Comparison of ENCODE assay signal across 20 cellular contexts in the genomic region with DNA sequence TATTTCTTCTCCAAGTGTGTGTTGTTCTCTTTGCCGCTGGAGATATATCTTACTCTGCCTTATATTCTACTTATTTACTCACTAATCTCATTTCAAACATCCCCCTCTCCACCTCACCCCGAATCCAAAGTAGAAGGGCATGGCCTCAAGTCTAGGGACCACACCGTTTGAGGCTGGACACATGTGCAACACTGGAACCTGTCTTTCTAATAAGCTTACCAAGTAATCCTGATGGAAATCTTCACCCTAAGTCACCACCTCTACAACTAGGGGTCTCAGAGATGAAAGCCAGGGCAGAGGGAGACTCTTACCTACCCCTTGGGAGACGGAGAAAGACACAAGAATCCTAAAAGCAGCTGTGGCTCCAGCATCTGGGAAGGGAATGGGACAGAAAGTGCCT. TPM values are rescaled to one million over a fixed set of nuclear protein-coding genes. Genes with fewer than 3 reads are reported as not detected.
DNase-seq lines count a peak whose midpoint lies in the region; ATAC-seq, FAIRE-seq and TF ChIP-seq lines count a peak whose summit lies in the region.
"Had no signal": no experiment of that assay in that cellular context is flagged by ENCODE, and none has a peak within 500 bp of the region (broad histone marks: within the 10 kb centered on the region; RNA-seq: fewer than 3 reads in every experiment).

No MANE protein-coding gene starts in this region.

- H4K91ac ChIP-seq in H9 (ENCODE audit: insufficient read length, low read depth, low read length) (no peak overlapping the region), H1 (replicated peaks; ENCODE audit: insufficient read length, low read length) (peak overlapping the region; percentile 13)

- H4K5ac ChIP-seq in H9 (ENCODE audit: insufficient read length, low read depth, low read length): no peak overlapping the region
- H4K5ac ChIP-seq in H1 (ENCODE audit: insufficient read length, low read depth, low read length): no peak overlapping the region

- DNase-seq in H9 (no peak), WERI-Rb-1 (peak; percentile 85), H1 (ENCODE audit: low read depth in 1 of 2, low spot score in 2 of 2) (no peak), smooth muscle cell (lab: John Stamatoyannopoulos, UW; ENCODE audit: unreplicated experiment) (no peak), NCI-H187 treated with DMSO at 0.1 percent for 48 hours (lab: John Stamatoyannopoulos, UW) (no peak), NCI-H446 treated with DMSO at 0.1 percent for 48 hours (lab: John Stamatoyannopoulos, UW) (no peak)
- DNase-seq: Calu3; CD8-positive, alpha-beta T cell; DMS 273 treated with DMSO at 0.1 percent for 48 hours; DND-41; EL; HCEC 1CT; IMR-90 had no signal

- no peak overlapping the region for H2BK120ac ChIP-seq in H9 (ENCODE audit: low read depth, low read length, poor library complexity, severe bottlenecking)
- H2BK120ac ChIP-seq in H1 (replicated peaks; ENCODE audit: low read depth, low read length): no peak overlapping the region

- TF ChIP-seq EP300 in H1 (IDR thresholded peaks at IDR 0.05; ENCODE audit: borderline replicate concordance in 1 of 2, low read depth in 2 of 2, low read length in 2 of 2): no peak

- TF ChIP-seq RAD21 in H1 (IDR thresholded peaks at IDR 0.05 in 1 of 2, conservative IDR thresholded peaks at IDR 0.05 in 1 of 2; ENCODE audit: low read depth in 2 of 2, low read length in 2 of 2): no peak

- POLR2A ChIA-PET in H1 (lab: Charles Lee; ENCODE audit: partially characterized antibody): interaction anchor here (0.6 to 7.6 kb wide), 5 partner anchors 10 to 1260 kb away, joined by 3 to 87 read pairs (median 3); no protein-coding TSS in a partner anchor

- H2BK12ac ChIP-seq in H9 (ENCODE audit: insufficient read length, low read depth, low read length): no peak overlapping the region
- no peak overlapping the region; the same call in 1 of the 2 replicates for H2BK12ac ChIP-seq in H1 (ENCODE audit: low read depth, low read length)

- H2BK15ac ChIP-seq in H9 (ENCODE audit: low read depth, low read length) (no peak overlapping the region), H1 (ENCODE audit: low read length) (no peak overlapping the region)

- H3K27ac ChIP-seq in H9 (ENCODE audit: insufficient read length, low read depth, low read length) (no peak overlapping the region), WERI-Rb-1 (peak overlapping the region; percentile 94), H1 (ENCODE audit: low read depth, low read length) (peak overlapping the region; percentile 9; the same call in 1 of the 2 replicates), smooth muscle cell (ENCODE audit: low read depth) (no peak overlapping the region)
- H3K27ac ChIP-seq: BLaER1 treated with 17β-estradiol and CSF1 and Interleukin-3, amounts not matched to agents 10 nM and 100 nM had no signal

- H3K23me2 ChIP-seq in H9 (ENCODE audit: insufficient read length, low read depth, low read length, poor library complexity, severe bottlenecking) (peaks cover 10% of the 10 kb centered on the region), H1 (ENCODE audit: low read depth, low read length) (peaks cover 3% of the 10 kb centered on the region; the same call in 1 of the 2 replicates)

- H2AFZ ChIP-seq in H9 (ENCODE audit: low read length) (no peak overlapping the region), H1 (ENCODE audit: low read length) (no peak overlapping the region), smooth muscle cell (ENCODE audit: low read depth) (no peak overlapping the region)

- H3K9me3 ChIP-seq in H9 (ENCODE audit: control insufficient read depth, low read depth, low read length) (no peaks in the 10 kb centered on the region), WERI-Rb-1 (ENCODE audit: severe bottlenecking) (no peaks in the 10 kb centered on the region), H1 (ENCODE audit: insufficient read depth in 2 of 2, low read depth in 1 of 2, low read length in 1 of 2) (no peaks in the 10 kb centered on the region), smooth muscle cell (replicated peaks; ENCODE audit: low read depth) (no peaks in the 10 kb centered on the region)

- CTCF ChIA-PET in H1 (lab: Charles Lee; ENCODE audit: partially characterized antibody): interaction anchor here (1.0 to 1.2 kb wide), 2 partner anchors 10 to 195 kb away, joined by 3 to 5 read pairs; no protein-coding TSS in a partner anchor

- H3K36me3 ChIP-seq in WERI-Rb-1 (peaks cover 80% of the 10 kb centered on the region), H1 (ENCODE audit: control insufficient read depth in 2 of 4, insufficient read depth in 4 of 4, low read length in 3 of 4) (peaks cover 0 to 26% (median 9%) of the 10 kb centered on the region in 4 experiments; a peak in 6 of 8 replicates), smooth muscle cell (ENCODE audit: low read depth) (no peaks in the 10 kb centered on the region)
- H3K36me3 ChIP-seq: BLaER1 treated with 17β-estradiol and CSF1 and Interleukin-3, amounts not matched to agents 10 nM and 100 nM had no signal

- H3K4me1 Mint-ChIP-seq in H9: peaks cover 44 to 60% of the 10 kb centered on the region in 2 experiments

- H3K4me2 ChIP-seq in H9 (ENCODE audit: insufficient read depth, insufficient read length, low read length) (no peak overlapping the region), H1 (ENCODE audit: insufficient read depth in 1 of 2, low read depth in 2 of 2, low read length in 2 of 2) (no peak overlapping the region), smooth muscle cell (peak overlapping the region; percentile 39)
- H3K4me2 ChIP-seq: BLaER1 treated with 17β-estradiol and CSF1 and Interleukin-3, amounts not matched to agents 10 nM and 100 nM had no signal

- H2AK5ac ChIP-seq in H9 (ENCODE audit: insufficient read length, low read length) (no peak overlapping the region), H1 (ENCODE audit: low read depth, low read length) (peak overlapping the region; percentile 79)

- H3K27me3 ChIP-seq in H9 (ENCODE audit: insufficient read depth, low read length) (peaks cover 1% of the 10 kb centered on the region; the same call in 1 of the 2 replicates), WERI-Rb-1 (ENCODE audit: insufficient read depth, low read depth, severe bottlenecking) (no peaks in the 10 kb centered on the region), H1 (replicated peaks in 1 of 4; ENCODE audit: control insufficient read depth in 3 of 4, extremely low read depth in 1 of 4, insufficient read depth in 3 of 4, low read length in 3 of 4) (peaks cover 0 to 4% (median under 1%) of the 10 kb centered on the region in 4 experiments; a peak in 3 of 7 replicates), smooth muscle cell (ENCODE audit: low read depth) (peaks cover 14% of the 10 kb centered on the region)

- H3K18ac ChIP-seq in H9 (ENCODE audit: insufficient read length, low read depth, low read length) (no peak overlapping the region), H1 (ENCODE audit: extremely low read depth, low read length) (no peak overlapping the region)

- peaks cover 15% of the 10 kb centered on the region for H3F3A ChIP-seq in smooth muscle cell (ENCODE audit: low read depth)

- peak overlapping the region in 2 of 3 experiments; percentile 30 to 73; a peak in 1 of 7 replicates for H3K27ac Mint-ChIP-seq in H9
- H3K27ac Mint-ChIP-seq: B cell; CD8-positive, alpha-beta T cell had no signal

- H3K79me1 ChIP-seq in H9 (ENCODE audit: insufficient read depth, low read depth, low read length, poor library complexity, severe bottlenecking) (peaks cover 8% of the 10 kb centered on the region), H1 (ENCODE audit: low read depth, low read length) (peaks cover 13% of the 10 kb centered on the region)

- H3K23ac ChIP-seq in H9 (ENCODE audit: insufficient read length, low read depth, low read length): no peak overlapping the region
- no peak overlapping the region for H3K23ac ChIP-seq in H1 (ENCODE audit: insufficient read length)

- H3K14ac ChIP-seq in H9 (ENCODE audit: insufficient read depth, low read length): no peak overlapping the region
- H3K14ac ChIP-seq in H1 (ENCODE audit: insufficient read length): no peak overlapping the region

- H3K56ac ChIP-seq in H9 (ENCODE audit: insufficient read length, low read depth, low read length) (no peak overlapping the region), H1 (replicated peaks; ENCODE audit: insufficient read length, low read depth, low read length) (no peak overlapping the region)

- no peak overlapping the region for H3T11ph ChIP-seq in H9 (ENCODE audit: low read length)

- H3K36me3 Mint-ChIP-seq in H9 (ENCODE audit: insufficient read depth in 1 of 3, low read depth in 3 of 3): peaks cover 16 to 60% (median 43%) of the 10 kb centered on the region in 3 experiments; a peak in 6 of 7 replicates
- H3K36me3 Mint-ChIP-seq: CD8-positive, alpha-beta T cell had no signal

- H3K4ac ChIP-seq in H9 (ENCODE audit: low read depth, low read length) (no peak overlapping the region), H1 (replicated peaks; ENCODE audit: insufficient read length, low read depth, low read length) (no peak overlapping the region)

- 100% methylated on average over 1 of the region's 4 CpGs for WGBS in H9 (ENCODE audit: extremely low coverage, insufficient read length, low lambda C conversion rate)
- 74 to 100% methylated on average over 1 to 4 of the region's 4 CpGs for WGBS in H1 (ENCODE audit: extremely low coverage in 1 of 2, insufficient coverage in 1 of 2, insufficient read length in 1 of 2, insufficient replicate concordance in 2 of 2, low coverage in 1 of 2, low lambda C conversion rate in 2 of 2, missing lambda C conversion rate in 1 of 2), 2 experiments
- 67% methylated on average over 4 of the region's 4 CpGs for WGBS in smooth muscle cell (ENCODE audit: low lambda C conversion rate)

- H3K27me3 Mint-ChIP-seq in H9 (ENCODE audit: low read depth): no peaks in the 10 kb centered on the region

- H3K4me1 ChIP-seq in H9 (ENCODE audit: insufficient read depth, low read length) (no peaks in the 10 kb centered on the region), H1 (replicated peaks in 1 of 4; ENCODE audit: control insufficient read depth in 3 of 4, insufficient read depth in 4 of 4, low read length in 3 of 4) (peaks cover 3 to 21% (median 6%) of the 10 kb centered on the region in 4 experiments; a peak in 6 of 7 replicates), smooth muscle cell (ENCODE audit: low read depth) (peaks cover 13% of the 10 kb centered on the region)

- H3K79me2 ChIP-seq in H9 (ENCODE audit: insufficient read depth, low read length): peaks cover 10% of the 10 kb centered on the region; the same call in 1 of the 2 replicates
- H3K79me2 ChIP-seq in H1 (ENCODE audit: control insufficient read depth in 1 of 2, insufficient read depth in 2 of 2, low read length in 2 of 2): peaks cover 0 to 71% of the 10 kb centered on the region in 2 experiments; a peak in 3 of 4 replicates
- no peaks in the 10 kb centered on the region for H3K79me2 ChIP-seq in smooth muscle cell (ENCODE audit: low read depth)

- H3K4me3 ChIP-seq in WERI-Rb-1 (ENCODE audit: low read depth, low read length) (no peak overlapping the region), H1 (ENCODE audit: extremely low read depth in 1 of 4, insufficient read depth in 2 of 4, low read depth in 3 of 4, low read length in 4 of 4) (no peak overlapping the region), smooth muscle cell (no peak overlapping the region)
- H3K4me3 ChIP-seq: BLaER1 treated with 17β-estradiol and CSF1 and Interleukin-3, amounts not matched to agents 10 nM and 100 nM; GM12878 had no signal

- H4K20me1 ChIP-seq in H9 (ENCODE audit: control insufficient read depth, insufficient read depth, insufficient read length): no peaks in the 10 kb centered on the region
- peaks cover 2 to 12% of the 10 kb centered on the region in 2 experiments for H4K20me1 ChIP-seq in H1 (replicated peaks in 1 of 2; ENCODE audit: control insufficient read depth in 1 of 2, insufficient read depth in 2 of 2, low read length in 2 of 2)
- no peaks in the 10 kb centered on the region for H4K20me1 ChIP-seq in smooth muscle cell (ENCODE audit: low read depth)

- TF ChIP-seq CTCF in H9 (conservative IDR thresholded peaks at IDR 0.05): no peak
- TF ChIP-seq CTCF in WERI-Rb-1 (IDR thresholded peaks at IDR 0.05; ENCODE audit: low read depth, low read length): no peak
- no peak for TF ChIP-seq CTCF in H1 (IDR thresholded peaks at IDR 0.05; ENCODE audit: control extremely low read depth in 1 of 3, insufficient read depth in 1 of 3, low read depth in 1 of 3, low read length in 3 of 3)
- no peak for TF ChIP-seq CTCF in smooth muscle cell (IDR thresholded peaks at IDR 0.05; ENCODE audit: borderline replicate concordance, insufficient read depth, poor library complexity, severe bottlenecking)

- ATAC-seq in HG03175 (IDR thresholded peaks at IDR 0.05; ENCODE audit: unreplicated experiment): no peak
- ATAC-seq: CD8-positive, alpha-beta T cell; GM12878 had no signal

- no peak overlapping the region for H2BK5ac ChIP-seq in H9 (ENCODE audit: insufficient read length, low read length)
- H2BK5ac ChIP-seq in H1 (ENCODE audit: low read depth, low read length): no peak overlapping the region

- no peak overlapping the region for H2BK20ac ChIP-seq in H9 (ENCODE audit: low read depth, low read length, poor library complexity, severe bottlenecking)
- no peak overlapping the region for H2BK20ac ChIP-seq in H1 (ENCODE audit: low read length)

- no peak for TF ChIP-seq POLR2A in H1 (IDR thresholded peaks at IDR 0.05; ENCODE audit: control extremely low read depth in 1 of 2, low read depth in 2 of 2, low read length in 2 of 2)

- FAIRE-seq in H1 (lab: Jason Lieb, UNC): no peak
- FAIRE-seq: GM12878, GM19239, HTR-8/SVneo had no signal

- H3K4me3 Mint-ChIP-seq in H9: no peak overlapping the region
- H3K4me3 Mint-ChIP-seq: B cell; CD8-positive, alpha-beta T cell had no signal

- H4K8ac ChIP-seq in H9 (replicated peaks; ENCODE audit: insufficient read length, low read depth, low read length): no peak overlapping the region
- H4K8ac ChIP-seq in H1 (ENCODE audit: extremely low read depth, insufficient read depth, low read length): peak overlapping the region; percentile 11; the same call in 1 of the 2 replicates

- H3K9ac ChIP-seq in H9 (ENCODE audit: extremely low read depth, insufficient read length, low read length) (no peak overlapping the region), H1 (replicated peaks in 1 of 4; ENCODE audit: extremely low read depth in 1 of 4, low read depth in 3 of 4, low read length in 3 of 4) (no peak overlapping the region), smooth muscle cell (ENCODE audit: low read depth) (no peak overlapping the region)
- H3K9ac ChIP-seq: BLaER1 treated with 17β-estradiol and CSF1 and Interleukin-3, amounts not matched to agents 10 nM and 100 nM had no signal

- H3K9me3 Mint-ChIP-seq in H9: no peaks in the 10 kb centered on the region
- H3K9me3 Mint-ChIP-seq: CD8-positive, alpha-beta T cell had no signal

RNA-seq across cellular contexts. Expression of gene PROM1, which starts 6.0 kb away (rescaled TPM):
- total RNA-seq in H9 (2021) (95.0 and 98.3 TPM in 2 replicates), smooth muscle cell (1.2 and 1.7 TPM in 2 replicates)
- 59.7 and 65.4 TPM in 2 replicates for total RNA-seq in H1 (2021; fragmentation: NEBNext Ultra II Directional; extraction: Animal tissue kit (Norgen Biotek cat#: 25700))
- polyA plus RNA-seq in H1 (2011; rRNA removed) (23.2 and 36.0 TPM in 2 replicates), smooth muscle cell (0.56 and 0.79 TPM in 2 replicates)
- polyA plus RNA-seq in H1 (2011; cell fraction: cytosol; rRNA removed): 32.2 TPM
- polyA plus RNA-seq in H1 (2011; cell fraction: nucleus; rRNA removed): 47.8 TPM
- polyA plus RNA-seq in H1 (2012, experiment 1 of 2): 40.2 to 83.8 TPM (median 52.7 TPM) in 4 replicates
- polyA plus RNA-seq in H1 (2012, experiment 2 of 2): 4.4 TPM
- polyA plus RNA-seq in H1 (2013, experiment 1 of 2): 88.1 TPM
- polyA plus RNA-seq in H1 (2013, experiment 2 of 2): 87.0 TPM
- polyA minus RNA-seq in H1 (2011; rRNA and poly(A)+ RNA removed): 108 and 183 TPM in 2 replicates
- polyA minus RNA-seq in H1 (2011; cell fraction: cytosol; rRNA and poly(A)+ RNA removed): 50.2 TPM
- polyA minus RNA-seq in H1 (2011; cell fraction: nucleus; rRNA and poly(A)+ RNA removed): 68.7 TPM
- total RNA-seq: B cell; CD8-positive, alpha-beta T cell; H4; IMR-90 had no signal
- polyA plus RNA-seq: IMR-90 had no signal

Comparison
In these comparisons a context has a peak if more than half of its experiments do, and no peak if none do; other contexts are left out.
1. H3K27ac ChIP-seq: peak in WERI-Rb-1 (single experiment) and H1 (single experiment); none in H9 (single experiment) and smooth muscle cell (single experiment).
2. RNA of gene PROM1, which starts 6.0 kb away (total RNA-seq): 95.0 to 98.3 TPM in H9 and 59.7 to 65.4 TPM in H1; 1.2 to 1.7 TPM in smooth muscle cell; every median in the first group is over 10 times any median in the second.